10 cellular contexts compared by ENCODE assay signal in genomic region chr2:122713800-122714199, GRCh38.
"Had no signal": no experiment of that assay in that cellular context is flagged by ENCODE, and none has a peak within 500 bp of the region (broad histone marks: within the 10 kb centered on the region; RNA-seq: fewer than 3 reads in every experiment).

No MANE protein-coding gene starts in this region.

- H3K4me3 Mint-ChIP-seq: HFFc6 had no signal

- H3K27ac Mint-ChIP-seq: HFFc6 had no signal

- H3K4me3 ChIP-seq: HAP-1, K562 had no signal

- H3K4me1 ChIP-seq: HAP-1 had no signal

- DNase-seq: GOT3, H7, HFFc6, IMR-90, Karpas-422 had no signal

- H3K9ac ChIP-seq: KMS-11 had no signal

- H3K4me2 ChIP-seq: KMS-11 had no signal

- H3K36me3 ChIP-seq: HAP-1 had no signal

- H3K9me3 ChIP-seq: HAP-1 had no signal

- H3K27ac ChIP-seq: KMS-11 had no signal

- ATAC-seq: HCT116, K562 had no signal

- FAIRE-seq: HTR-8/SVneo, K562 had no signal
